In genomic region chr5:73796164-73797141, GRCh38 we compare ENCODE assay signal across 8 cellular contexts.
DNase-seq lines count a peak whose midpoint lies in the region; ATAC-seq and TF ChIP-seq lines count a peak whose summit lies in the region.

No MANE protein-coding gene starts in this region.

- TF ChIP-seq CTCF in AG04450 (IDR thresholded peaks at IDR 0.05; ENCODE audit: low read depth, low read length) = no peak
- no peak for TF ChIP-seq CTCF in mammary epithelial cell (conservative IDR thresholded peaks at IDR 0.05 in 1 of 2, IDR thresholded peaks at IDR 0.05 in 1 of 2; ENCODE audit: extremely low read depth in 1 of 2, insufficient read depth in 1 of 2, low read depth in 1 of 2, low read length in 2 of 2)
- no peak for TF ChIP-seq CTCF in mesothelial cell of epicardium (IDR thresholded peaks at IDR 0.05; ENCODE audit: unreplicated experiment)

- peak overlapping the region; percentile 26 for H3K27ac Mint-ChIP-seq in mesothelial cell of epicardium
- no peak overlapping the region for H3K27ac Mint-ChIP-seq in activated T-helper 1 cell treated with anti-CD3 and anti-CD28 coated beads, Interleukin-12 subunit alpha, Interleukin-12 subunit beta, Interleukin-2, Interleukin-4 antibody, amounts not matched to agents 30 ng/mL and 10 ng/mL and 1 ng/mL, durations not matched to agents 14 hours and 24 hours and 36 hours

- H3K36me3 ChIP-seq in Karpas-422 (ENCODE audit: insufficient read depth, low read length) (no peaks in the 10 kb centered on the region), mammary epithelial cell (ENCODE audit: insufficient read depth, low read length) (peaks cover 17% of the 10 kb centered on the region)

- no TSS peak for BruUV-seq in mammary epithelial cell (replicated peaks; lab: Mats Ljungman, UMichigan)

- H3K27me3 Mint-ChIP-seq in mesothelial cell of epicardium (ENCODE audit: low read depth) = peaks cover 21% of the 10 kb centered on the region
- peaks cover 7% of the 10 kb centered on the region for H3K27me3 Mint-ChIP-seq in activated T-helper 1 cell treated with anti-CD3 and anti-CD28 coated beads, Interleukin-12 subunit alpha, Interleukin-12 subunit beta, Interleukin-2, Interleukin-4 antibody, amounts not matched to agents 30 ng/mL and 10 ng/mL and 1 ng/mL, durations not matched to agents 14 hours and 24 hours and 36 hours (ENCODE audit: insufficient read depth)

- H3K36me3 Mint-ChIP-seq in mesothelial cell of epicardium = no peaks in the 10 kb centered on the region
- H3K36me3 Mint-ChIP-seq in activated T-helper 1 cell treated with anti-CD3 and anti-CD28 coated beads, Interleukin-12 subunit alpha, Interleukin-12 subunit beta, Interleukin-2, Interleukin-4 antibody, amounts not matched to agents 30 ng/mL and 10 ng/mL and 1 ng/mL, durations not matched to agents 14 hours and 24 hours and 36 hours (ENCODE audit: low read depth) = no peaks in the 10 kb centered on the region

- H4K20me1 ChIP-seq in Karpas-422 (ENCODE audit: insufficient read depth, low read depth, low read length) = no peaks in the 10 kb centered on the region
- no peaks in the 10 kb centered on the region for H4K20me1 ChIP-seq in mammary epithelial cell (ENCODE audit: insufficient read depth, low read length)

- H3K4me2 ChIP-seq in Karpas-422 (ENCODE audit: low read depth, low read length, poor library complexity, severe bottlenecking) (no peak overlapping the region), mammary epithelial cell (ENCODE audit: insufficient read depth, low read depth, low read length) (no peak overlapping the region)

- H3K9me3 ChIP-seq in AG04450 (ENCODE audit: control insufficient read depth, insufficient read depth, low read length) (no peaks in the 10 kb centered on the region), Karpas-422 (ENCODE audit: low read length) (no peaks in the 10 kb centered on the region), mammary epithelial cell (replicated peaks; ENCODE audit: insufficient read depth, low read length) (no peaks in the 10 kb centered on the region)

- intact Hi-C loops in mammary epithelial cell (cut with micrococcal nuclease) = no loop called here
- intact Hi-C loops in activated T-helper 1 cell treated with anti-CD3 and anti-CD28 coated beads, Interleukin-12 subunit alpha, Interleukin-12 subunit beta, Interleukin-2, Interleukin-4 antibody, amounts not matched to agents 30 ng/mL and 10 ng/mL and 1 ng/mL, durations not matched to agents 14 hours and 24 hours and 36 hours (cut with micrococcal nuclease) = loop anchor here (5.0 kb wide), 1 partner anchor 101 kb away; no protein-coding TSS in a partner anchor

- in situ Hi-C loops in mammary epithelial cell (cut with MboI; ENCODE audit: low sequenced_read_pairs in 2 of 2) = no loop called here

- no peaks in the 10 kb centered on the region for H3K9me2 ChIP-seq in Karpas-422 (replicated peaks; ENCODE audit: insufficient read depth, low read length)

- H3K27ac ChIP-seq in AG04450 (ENCODE audit: low read depth, low read length) (peak overlapping the region; percentile 87), Karpas-422 (ENCODE audit: low read length) (no peak overlapping the region), mammary epithelial cell (ENCODE audit: insufficient read depth, low read depth, low read length) (peak overlapping the region; percentile 46)

- dilution Hi-C loops in mammary epithelial cell (cut with HindIII; ENCODE audit: low sequenced_read_pairs) = loop anchor here (25.0 kb wide), 1 partner anchor 209 kb away; no protein-coding TSS in a partner anchor

- no peaks in the 10 kb centered on the region for H3K4me1 ChIP-seq in Karpas-422 (ENCODE audit: low read length)
- H3K4me1 ChIP-seq in mammary epithelial cell (ENCODE audit: insufficient read depth, low read length) = peaks cover 43% of the 10 kb centered on the region

- no peak overlapping the region for H3K4me3 Mint-ChIP-seq in mesothelial cell of epicardium
- H3K4me3 Mint-ChIP-seq in activated T-helper 1 cell treated with anti-CD3 and anti-CD28 coated beads, Interleukin-12 subunit alpha, Interleukin-12 subunit beta, Interleukin-2, Interleukin-4 antibody, amounts not matched to agents 30 ng/mL and 10 ng/mL and 1 ng/mL, durations not matched to agents 14 hours and 24 hours and 36 hours = no peak overlapping the region

- DNase-seq in AG04450 (ENCODE audit: low read depth, low spot score) (peak; percentile 90), Karpas-422 (no peak), mammary epithelial cell (peak; percentile 85), mesothelial cell of epicardium (ENCODE audit: low spot score in 2 of 2, unreplicated experiment in 2 of 2) (peak in 1 of 2 experiments; percentile 29), superior temporal gyrus (ENCODE audit: extremely low spot score) (no peak), NCI-H1092 (lab: John Stamatoyannopoulos, UW) (no peak)
- DNase-seq in activated T-helper 1 cell treated with anti-CD3 and anti-CD28 coated beads, Interleukin-12 subunit alpha, Interleukin-12 subunit beta, Interleukin-2, Interleukin-4 antibody, amounts not matched to agents 30 ng/mL and 10 ng/mL and 1 ng/mL, durations not matched to agents 14 hours and 24 hours and 36 hours (ENCODE audit: low spot score) = no peak

- ATAC-seq in GM18520 (IDR thresholded peaks at IDR 0.05; ENCODE audit: unreplicated experiment) = peak; percentile 44

- H2AFZ ChIP-seq in Karpas-422 (ENCODE audit: low read length) = 0 out of 2 replicates have a peak overlapping the region, but pooled peaks have one; percentile 12
- H2AFZ ChIP-seq in mammary epithelial cell (ENCODE audit: low read depth, low read length) = no peak overlapping the region

- no peaks in the 10 kb centered on the region for H3K9me3 Mint-ChIP-seq in mesothelial cell of epicardium
- H3K9me3 Mint-ChIP-seq in activated T-helper 1 cell treated with anti-CD3 and anti-CD28 coated beads, Interleukin-12 subunit alpha, Interleukin-12 subunit beta, Interleukin-2, Interleukin-4 antibody, amounts not matched to agents 30 ng/mL and 10 ng/mL and 1 ng/mL, durations not matched to agents 14 hours and 24 hours and 36 hours = no peaks in the 10 kb centered on the region

- POLR2A ChIA-PET in AG04450 (lab: Yijun Ruan, JAX) = interaction anchor here (1.0 to 1.1 kb wide), 2 partner anchors 22 to 205 kb away, joined by 3 to 4 read pairs; no protein-coding TSS in a partner anchor

- H3K79me2 ChIP-seq in Karpas-422 (ENCODE audit: low read length) (no peaks in the 10 kb centered on the region), mammary epithelial cell (ENCODE audit: insufficient read depth, low read length) (peaks cover 13% of the 10 kb centered on the region)

- CTCF ChIA-PET in AG04450 (lab: Charles Lee) = interaction anchor here (1.0 to 11.6 kb wide), 2 partner anchors 13 to 206 kb away, joined by 8 to 352 read pairs; no protein-coding TSS in a partner anchor
- CTCF ChIA-PET in mammary epithelial cell (lab: Charles Lee; ENCODE audit: low non-redundant PET) = no interaction called here

- 79% methylated on average over 11 of the region's 11 CpGs for WGBS in mammary epithelial cell (ENCODE audit: low coverage, missing lambda C conversion rate)

- H3K27me3 ChIP-seq in AG04450 (ENCODE audit: control insufficient read depth, insufficient read depth, low read length) (no peaks in the 10 kb centered on the region), Karpas-422 (ENCODE audit: low read length) (no peaks in the 10 kb centered on the region), mammary epithelial cell (ENCODE audit: insufficient read depth, low read length) (no peaks in the 10 kb centered on the region)

- peaks cover 15% of the 10 kb centered on the region for H3K4me1 Mint-ChIP-seq in mesothelial cell of epicardium
- peaks cover 11% of the 10 kb centered on the region for H3K4me1 Mint-ChIP-seq in activated T-helper 1 cell treated with anti-CD3 and anti-CD28 coated beads, Interleukin-12 subunit alpha, Interleukin-12 subunit beta, Interleukin-2, Interleukin-4 antibody, amounts not matched to agents 30 ng/mL and 10 ng/mL and 1 ng/mL, durations not matched to agents 14 hours and 24 hours and 36 hours (ENCODE audit: low read depth)

- H3K4me3 ChIP-seq in AG04450 (ENCODE audit: low read depth, low read length) = no peak overlapping the region
- no peak overlapping the region for H3K4me3 ChIP-seq in Karpas-422 (ENCODE audit: low read length)
- no peak overlapping the region for H3K4me3 ChIP-seq in mammary epithelial cell (replicated peaks in 1 of 3; ENCODE audit: insufficient read depth in 1 of 3, low read depth in 2 of 3, low read length in 3 of 3)

- H3K9ac ChIP-seq in Karpas-422 (ENCODE audit: low read length) (no peak overlapping the region), mammary epithelial cell (ENCODE audit: insufficient read depth, low read length) (no peak overlapping the region)

Comparison
In these comparisons a context has a peak if more than half of its experiments do, and no peak if none do; other contexts are left out.
1. DNase-seq: peak in AG04450 (single experiment) and mammary epithelial cell (single experiment); none in Karpas-422 (single experiment), superior temporal gyrus (single experiment), activated T-helper 1 cell treated with anti-CD3 and anti-CD28 coated beads, Interleukin-12 subunit alpha, Interleukin-12 subunit beta, Interleukin-2, Interleukin-4 antibody, amounts not matched to agents 30 ng/mL and 10 ng/mL and 1 ng/mL, durations not matched to agents 14 hours and 24 hours and 36 hours (single experiment) and NCI-H1092 (single experiment).